In genomic region chr16:1572664-1573063, GRCh38 we compare ENCODE assay signal across 20 cellular contexts.
"Had no signal": no experiment of that assay in that cellular context is flagged by ENCODE, and none has a peak within 500 bp of the region (broad histone marks: within the 10 kb centered on the region; RNA-seq: fewer than 3 reads in every experiment).

No MANE protein-coding gene starts in this region.

- ATAC-seq: left ventricle myocardium superior; naive thymus-derived CD8-positive, alpha-beta T cell; right lobe of liver; stimulated activated naive CD8-positive, alpha-beta T cell treated with anti-CD3 and anti-CD28 coated beads, Interleukin-15, amount 100 ng/mL, for 72 hours had no signal

- H3K36me3 Mint-ChIP-seq: activated naive CD8-positive, alpha-beta T cell treated with anti-CD3 and anti-CD28 coated beads, Interleukin-2, amount 10 ng/mL, durations not matched to agents 7 days and 5 days; naive thymus-derived CD8-positive, alpha-beta T cell had no signal

- H3K4me1 ChIP-seq: esophagus muscularis mucosa, prostate gland, right lobe of liver had no signal

- H3K4me1 Mint-ChIP-seq: activated B cell treated with CpG ODN at 0.5 μM for 24 hours; central memory CD8-positive, alpha-beta T cell; stimulated activated naive CD8-positive, alpha-beta T cell treated with anti-CD3 and anti-CD28 coated beads, Interleukin-15, amount 100 ng/mL, for 72 hours had no signal

- H3K9me3 ChIP-seq: esophagus muscularis mucosa, neutrophil, prostate gland, right lobe of liver had no signal

- H3K27me3 ChIP-seq: brain microvascular endothelial cell, esophagus muscularis mucosa, neutrophil, right lobe of liver had no signal

- H3K27ac Mint-ChIP-seq: activated B cell treated with CpG ODN at 0.5 μM for 24 hours; activated CD4-positive, alpha-beta T cell treated with anti-CD3 and anti-CD28 coated beads, Interleukin-2, amount 10 ng/mL, durations not matched to agents 24 days and 14 days; activated naive CD8-positive, alpha-beta T cell treated with anti-CD3 and anti-CD28 coated beads, Interleukin-2, amount 10 ng/mL, durations not matched to agents 7 days and 5 days; type B pancreatic cell had no signal

- H3K36me3 ChIP-seq: brain microvascular endothelial cell, neutrophil, prostate gland, right lobe of liver had no signal

- H3K27me3 Mint-ChIP-seq: activated B cell treated with CpG ODN at 0.5 μM for 24 hours; activated CD4-positive, alpha-beta T cell treated with anti-CD3 and anti-CD28 coated beads, Interleukin-2, amount 10 ng/mL, durations not matched to agents 24 days and 14 days; activated naive CD8-positive, alpha-beta T cell treated with anti-CD3 and anti-CD28 coated beads, Interleukin-2, amount 10 ng/mL, durations not matched to agents 7 days and 5 days; central memory CD8-positive, alpha-beta T cell; stimulated activated naive CD8-positive, alpha-beta T cell treated with anti-CD3 and anti-CD28 coated beads, Interleukin-15, amount 100 ng/mL, for 72 hours; type B pancreatic cell had no signal

- H3K4me3 Mint-ChIP-seq: activated B cell treated with CpG ODN at 0.5 μM for 24 hours; activated CD4-positive, alpha-beta T cell treated with anti-CD3 and anti-CD28 coated beads, Interleukin-2, amount 10 ng/mL, durations not matched to agents 24 days and 14 days; activated naive CD8-positive, alpha-beta T cell treated with anti-CD3 and anti-CD28 coated beads, Interleukin-2, amount 10 ng/mL, durations not matched to agents 7 days and 5 days; central memory CD8-positive, alpha-beta T cell; naive thymus-derived CD8-positive, alpha-beta T cell; stimulated activated naive CD8-positive, alpha-beta T cell treated with anti-CD3 and anti-CD28 coated beads, Interleukin-15, amount 100 ng/mL, for 72 hours; type B pancreatic cell had no signal

- H3K9me3 Mint-ChIP-seq: activated B cell treated with CpG ODN at 0.5 μM for 24 hours; activated CD4-positive, alpha-beta T cell treated with anti-CD3 and anti-CD28 coated beads, Interleukin-2, amount 10 ng/mL, durations not matched to agents 24 days and 14 days; activated naive CD8-positive, alpha-beta T cell treated with anti-CD3 and anti-CD28 coated beads, Interleukin-2, amount 10 ng/mL, durations not matched to agents 7 days and 5 days; central memory CD8-positive, alpha-beta T cell; type B pancreatic cell had no signal

- H3K4me2 ChIP-seq: smooth muscle cell had no signal

- H3K27ac ChIP-seq: brain microvascular endothelial cell, esophagus muscularis mucosa, neutrophil, prostate gland, right lobe of liver had no signal

- H3K4me3 ChIP-seq: esophagus muscularis mucosa, prostate gland, right lobe of liver, smooth muscle cell had no signal

- DNase-seq: activated B cell treated with CpG ODN at 0.5 μM for 24 hours; activated CD4-positive, alpha-beta T cell treated with anti-CD3 and anti-CD28 coated beads, Interleukin-2, amount 10 ng/mL, durations not matched to agents 24 days and 14 days; activated naive CD4-positive, alpha-beta T cell; activated naive CD8-positive, alpha-beta T cell treated with anti-CD3 and anti-CD28 coated beads, Interleukin-2, amount 10 ng/mL, durations not matched to agents 7 days and 5 days; brain microvascular endothelial cell; cortex of kidney; effector CD4-positive, alpha-beta T cell; glutamatergic neuron; hypothalamus; left ventricle myocardium superior; mesenchymal stem cell; naive thymus-derived CD8-positive, alpha-beta T cell; right lobe of liver; stimulated activated naive CD8-positive, alpha-beta T cell treated with anti-CD3 and anti-CD28 coated beads, Interleukin-15, amount 100 ng/mL, for 72 hours had no signal
